ENCODE assay signal across 25 cellular contexts in genomic region chr15:39691229-39691628, GRCh38.
DNase-seq lines count a peak whose midpoint lies in the region; ATAC-seq, FAIRE-seq and TF ChIP-seq lines count a peak whose summit lies in the region.
"Had no signal": no experiment of that assay in that cellular context is flagged by ENCODE, and none has a peak within 500 bp of the region (broad histone marks: within the 10 kb centered on the region; RNA-seq: fewer than 3 reads in every experiment).

No MANE protein-coding gene starts in this region.

- H3K18ac ChIP-seq in mesenchymal stem cell (ENCODE audit: low read depth in 1 of 2, low read length in 2 of 2), result no peak overlapping the region
- peak overlapping the region; percentile 66 for H3K18ac ChIP-seq in trophoblast cell (ENCODE audit: low read length)

- TF ChIP-seq EP300 in K562 (IDR thresholded peaks at IDR 0.05; ENCODE audit: low read length), result no peak

- WGBS in K562 (ENCODE audit: insufficient coverage, low coverage, missing lambda C conversion rate), result 70% methylated on average over 4 of the region's 4 CpGs
- 59% methylated on average over 2 of the region's 4 CpGs for WGBS in mesenchymal stem cell
- no CpG with 5 or more reads among the region's 4 CpGs for WGBS in trophoblast cell (ENCODE audit: extremely low coverage, insufficient coverage, insufficient read length)

- no peak for TF ChIP-seq RAD21 in K562 (CRISPR knock-in tag; conservative IDR thresholded peaks at IDR 0.05 in 1 of 2, IDR thresholded peaks at IDR 0.05 in 1 of 2)

- no peak overlapping the region for H4K8ac ChIP-seq in mesenchymal stem cell (ENCODE audit: low read length)
- H4K8ac ChIP-seq in trophoblast cell (ENCODE audit: low read depth, low read length), result no peak overlapping the region

- H3K79me2 ChIP-seq in K562 (ENCODE audit: control insufficient read depth, insufficient read depth, low read length) (no peaks in the 10 kb centered on the region), trophoblast cell (ENCODE audit: control insufficient read depth, insufficient read depth, low read length, poor library complexity) (no peaks in the 10 kb centered on the region)

- H4K20me1 ChIP-seq in K562 (replicated peaks; ENCODE audit: control insufficient read depth, insufficient read depth, low read length), result no peaks in the 10 kb centered on the region

- no peak for FAIRE-seq in K562 (lab: Jason Lieb, UNC)

- H4K91ac ChIP-seq in mesenchymal stem cell (ENCODE audit: low read length) (no peak overlapping the region), trophoblast cell (ENCODE audit: low read depth, low read length) (no peak overlapping the region)

- H3K79me1 ChIP-seq in mesenchymal stem cell (replicated peaks; ENCODE audit: low read length, poor library complexity, severe bottlenecking) (no peaks in the 10 kb centered on the region), trophoblast cell (ENCODE audit: low read length) (no peaks in the 10 kb centered on the region)

- no peaks in the 10 kb centered on the region for H3K9me1 ChIP-seq in K562 (ENCODE audit: control insufficient read depth, insufficient read depth, low read length)

- H3K23ac ChIP-seq in mesenchymal stem cell (ENCODE audit: low read length in 2 of 2) (no peak overlapping the region), trophoblast cell (ENCODE audit: low read length) (no peak overlapping the region)

- peaks cover 60% of the 10 kb centered on the region for H3K4me1 Mint-ChIP-seq in Caco-2 (ENCODE audit: low read depth, unreplicated experiment)
- H3K4me1 Mint-ChIP-seq in Calu3 (ENCODE audit: low read depth, unreplicated experiment), result no peaks in the 10 kb centered on the region

- no peak for TF ChIP-seq CTCF in Caco-2 (IDR thresholded peaks at IDR 0.05; ENCODE audit: insufficient read depth in 1 of 2, low read depth in 1 of 2, low read length in 1 of 2, severe bottlenecking in 1 of 2, unreplicated experiment in 1 of 2)
- no peak for TF ChIP-seq CTCF in K562 (IDR thresholded peaks at IDR 0.05 in 2 of 3, conservative IDR thresholded peaks at IDR 0.05 in 1 of 3; ENCODE audit: insufficient read depth in 2 of 3, low read depth in 1 of 3, low read length in 3 of 3)
- TF ChIP-seq CTCF in tibial artery (IDR thresholded peaks at IDR 0.05), result no peak
- TF ChIP-seq CTCF in Calu3 (IDR thresholded peaks at IDR 0.05; ENCODE audit: unreplicated experiment), result no peak
- TF ChIP-seq CTCF in BE2C (IDR thresholded peaks at IDR 0.05; ENCODE audit: low read depth, low read length), result no peak

- H2AK5ac ChIP-seq in mesenchymal stem cell (ENCODE audit: low read length, severe bottlenecking), result no peak overlapping the region
- no peak overlapping the region for H2AK5ac ChIP-seq in trophoblast cell (ENCODE audit: low read length)

- H3K9ac ChIP-seq in K562 (ENCODE audit: insufficient read depth in 1 of 2, low read depth in 2 of 2, low read length in 2 of 2), result no peak overlapping the region
- H3K9ac ChIP-seq in mesenchymal stem cell (ENCODE audit: low read length), result no peak overlapping the region
- H3K9ac ChIP-seq in trophoblast cell (ENCODE audit: low read length), result no peak overlapping the region

- H2AFZ ChIP-seq in K562 (ENCODE audit: low read depth, low read length) (peak overlapping the region; percentile 68), mesenchymal stem cell (ENCODE audit: low read depth, low read length) (no peak overlapping the region), trophoblast cell (ENCODE audit: insufficient read depth, low read length, poor library complexity) (no peak overlapping the region)

- H3K4me2 ChIP-seq in K562 (ENCODE audit: insufficient read depth, low read length) (no peak overlapping the region), mesenchymal stem cell (ENCODE audit: low read length, poor library complexity, severe bottlenecking) (no peak overlapping the region), trophoblast cell (ENCODE audit: low read length) (no peak overlapping the region)

- in situ Hi-C loops in K562 (cut with MboI), result loop anchor here (5.0 kb wide), 1 partner anchor 71 kb away; no protein-coding TSS in a partner anchor

- H2BK120ac ChIP-seq in mesenchymal stem cell (ENCODE audit: low read depth, low read length) (no peak overlapping the region), trophoblast cell (ENCODE audit: insufficient read depth, low read length, poor library complexity) (no peak overlapping the region)

- peak overlapping the region; percentile 79 for H3K27ac Mint-ChIP-seq in Caco-2 (ENCODE audit: unreplicated experiment)
- H3K27ac Mint-ChIP-seq in Calu3 (ENCODE audit: unreplicated experiment), result no peak overlapping the region
- H3K27ac Mint-ChIP-seq: activated CD4-positive, alpha-beta T cell treated with anti-CD3 and anti-CD28 coated beads, Interleukin-2, amount 10 ng/mL, durations not matched to agents 7 days and 5 days; IgD-negative memory B cell had no signal

- H3K4me3 Mint-ChIP-seq in Caco-2 (ENCODE audit: unreplicated experiment) (no peak overlapping the region), Calu3 (ENCODE audit: low read depth, unreplicated experiment) (no peak overlapping the region)
- H3K4me3 Mint-ChIP-seq: activated CD4-positive, alpha-beta T cell treated with anti-CD3 and anti-CD28 coated beads, Interleukin-2, amount 10 ng/mL, durations not matched to agents 7 days and 5 days; IgD-negative memory B cell had no signal

- H2BK5ac ChIP-seq in mesenchymal stem cell (ENCODE audit: low read depth, low read length, poor library complexity, severe bottlenecking), result no peak overlapping the region
- no peak overlapping the region for H2BK5ac ChIP-seq in trophoblast cell (ENCODE audit: low read depth, low read length, poor library complexity)

- H3K9me3 Mint-ChIP-seq in Caco-2 (ENCODE audit: unreplicated experiment) (no peaks in the 10 kb centered on the region), Calu3 (ENCODE audit: low read depth, unreplicated experiment) (no peaks in the 10 kb centered on the region)
- H3K9me3 Mint-ChIP-seq: activated CD4-positive, alpha-beta T cell treated with anti-CD3 and anti-CD28 coated beads, Interleukin-2, amount 10 ng/mL, durations not matched to agents 7 days and 5 days; IgD-negative memory B cell had no signal

- H3K4me3 ChIP-seq in Caco-2 (ENCODE audit: low read depth, low read length), result no peak overlapping the region
- no peak overlapping the region for H3K4me3 ChIP-seq in K562
- no peak overlapping the region for H3K4me3 ChIP-seq in mesenchymal stem cell (ENCODE audit: insufficient read depth in 1 of 2, low read depth in 1 of 2, low read length in 2 of 2)
- H3K4me3 ChIP-seq in trophoblast cell (ENCODE audit: low read depth, low read length), result no peak overlapping the region
- H3K4me3 ChIP-seq in tibial artery, result no peak overlapping the region
- no peak overlapping the region for H3K4me3 ChIP-seq in BE2C (ENCODE audit: low read depth, low read length)
- H3K4me3 ChIP-seq: heart right ventricle, lower lobe of right lung had no signal

- no peak overlapping the region for H2BK15ac ChIP-seq in mesenchymal stem cell (ENCODE audit: low read depth, poor library complexity, severe bottlenecking)

- H3K27ac ChIP-seq in K562 (ENCODE audit: extremely low read depth, low read depth, low read length) (no peak overlapping the region), mesenchymal stem cell (ENCODE audit: low read length, poor library complexity, severe bottlenecking) (no peak overlapping the region), trophoblast cell (ENCODE audit: low read depth, low read length) (no peak overlapping the region), tibial artery (no peak overlapping the region)
- H3K27ac ChIP-seq: brain microvascular endothelial cell, C4-2B, epithelial cell of prostate, heart right ventricle, lower lobe of right lung had no signal

- no peak overlapping the region for H3K4ac ChIP-seq in mesenchymal stem cell (ENCODE audit: low read depth in 1 of 2, low read length in 2 of 2)
- H3K4ac ChIP-seq in trophoblast cell (ENCODE audit: low read depth, low read length), result no peak overlapping the region

- H3K27me3 Mint-ChIP-seq in Caco-2 (ENCODE audit: insufficient read depth, unreplicated experiment), result no peaks in the 10 kb centered on the region
- H3K27me3 Mint-ChIP-seq in Calu3 (ENCODE audit: unreplicated experiment), result no peaks in the 10 kb centered on the region

- DNase-seq in Caco-2 (no peak), K562 (ENCODE audit: extremely low read depth in 1 of 4, low spot score in 3 of 4) (no peak), mesenchymal stem cell (peak; percentile 34), trophoblast cell (peak; percentile 26 to 45), tibial artery (no peak), Calu3 (no peak), BE2C (no peak)
- DNase-seq: activated CD4-positive, alpha-beta T cell treated with anti-CD3 and anti-CD28 coated beads, Interleukin-2, amount 10 ng/mL, durations not matched to agents 7 days and 5 days; activated naive CD4-positive, alpha-beta T cell; activated T-cell treated with anti-CD3 and anti-CD28 coated beads, Interleukin-2, amount 50 U/mL, for 48 hours; brain microvascular endothelial cell; heart right ventricle; lower lobe of right lung; NCI-H1105 treated with DMSO at 0.1 percent for 48 hours; NCI-H1930; NCI-H524 treated with DMSO at 0.1 percent for 48 hours; NK-92 treated with Interleukin-12 subunit alpha and Interleukin-12 subunit beta, amount 100 ng/mL, for 24 hours; SHP77 treated with DMSO at 0.1 percent for 48 hours; stimulated activated naive CD8-positive, alpha-beta T cell treated with anti-CD3 and anti-CD28 coated beads, Interleukin-15, Interleukin-2, amounts not matched to agents 100 U/mL and 50 U/mL, for 24 hours; T-helper 9 cell had no signal

- TF ChIP-seq POLR2A in K562 (conservative IDR thresholded peaks at IDR 0.05), result no peak

- CTCF ChIA-PET in Caco-2 (lab: Charles Lee), result interaction anchor here (1.1 kb wide), 1 partner anchor 65 kb away, joined by 3 read pairs; no protein-coding TSS in a partner anchor
- CTCF ChIA-PET in K562 (lab: Yijun Ruan, JAX; ENCODE audit: low intra/inter-chr PET ratio), result no interaction called here
- CTCF ChIA-PET in Calu3 (lab: Charles Lee), result interaction anchor here (1.3 kb wide), 1 partner anchor 66 kb away, joined by 3 read pairs; no protein-coding TSS in a partner anchor

- H3K36me3 Mint-ChIP-seq in Caco-2 (ENCODE audit: insufficient read depth, unreplicated experiment) (no peaks in the 10 kb centered on the region), Calu3 (ENCODE audit: insufficient read depth, unreplicated experiment) (no peaks in the 10 kb centered on the region)
- H3K36me3 Mint-ChIP-seq: IgD-negative memory B cell had no signal

- H3K27me3 ChIP-seq in Caco-2 (replicated peaks; ENCODE audit: control insufficient read depth, insufficient read depth, low read length) (no peaks in the 10 kb centered on the region), K562 (ENCODE audit: control insufficient read depth in 2 of 2, insufficient read depth in 2 of 2, low read length in 2 of 2) (no peaks in the 10 kb centered on the region), mesenchymal stem cell (ENCODE audit: control insufficient read depth in 1 of 2, insufficient read depth in 1 of 2, low read length in 2 of 2) (no peaks in the 10 kb centered on the region), trophoblast cell (ENCODE audit: insufficient read depth, low read length) (no peaks in the 10 kb centered on the region), tibial artery (no peaks in the 10 kb centered on the region), BE2C (no peaks in the 10 kb centered on the region)
- H3K27me3 ChIP-seq: brain microvascular endothelial cell, heart right ventricle had no signal

- H3K4me1 ChIP-seq in Caco-2 (peaks cover 88% of the 10 kb centered on the region), K562 (replicated peaks in 1 of 2; ENCODE audit: control insufficient read depth in 2 of 2, insufficient read depth in 2 of 2, low read length in 2 of 2) (peaks cover 0 to 3% of the 10 kb centered on the region in 2 experiments; a peak in 2 of 5 replicates), mesenchymal stem cell (ENCODE audit: control insufficient read depth, insufficient read depth, low read depth, low read length) (peaks cover 2% of the 10 kb centered on the region), trophoblast cell (ENCODE audit: control insufficient read depth in 1 of 2, insufficient read depth in 2 of 2, low read length in 2 of 2) (no peaks in the 10 kb centered on the region), tibial artery (no peaks in the 10 kb centered on the region), BE2C (no peaks in the 10 kb centered on the region; the same call in 1 of the 2 replicates)
- H3K4me1 ChIP-seq: heart right ventricle, lower lobe of right lung had no signal

- no TSS peak for BruUV-seq in Caco-2 (replicated peaks; lab: Mats Ljungman, UMichigan)
- no TSS peak for BruUV-seq in K562 (replicated peaks; lab: Mats Ljungman, UMichigan)
- BruUV-seq in Calu3 (replicated peaks; lab: Mats Ljungman, UMichigan), result no TSS peak

- H2BK12ac ChIP-seq in mesenchymal stem cell (ENCODE audit: low read length in 2 of 2) (no peak overlapping the region), trophoblast cell (ENCODE audit: low read length) (no peak overlapping the region)

- POLR2A ChIA-PET in Caco-2 (lab: Charles Lee) (no interaction called here), K562 (lab: Yijun Ruan, JAX) (interaction anchor here (0.7 to 0.9 kb wide), 2 partner anchors 234 to 359 kb away, joined by 3 to 5 read pairs; no protein-coding TSS in a partner anchor)

- intact Hi-C loops in Caco-2 (cut with micrococcal nuclease; ENCODE audit: unreplicated experiment) (no loop called here), K562 (cut with micrococcal nuclease) (loop anchor here (5.0 kb wide), 1 partner anchor 46 kb away; no protein-coding TSS in a partner anchor), tibial artery (cut with DNase I; ENCODE audit: low total_unique reads) (no loop called here), Calu3 (cut with micrococcal nuclease; ENCODE audit: unreplicated experiment) (no loop called here)

- peak; percentile 48; the same call in 2 of the 3 replicates for ATAC-seq in K562
- no peak for ATAC-seq in GM19328 (IDR thresholded peaks at IDR 0.05; ENCODE audit: unreplicated experiment)
- ATAC-seq: heart right ventricle; lower lobe of right lung; Panc1; stimulated activated naive CD8-positive, alpha-beta T cell treated with anti-CD3 and anti-CD28 coated beads, Interleukin-15, Interleukin-2, amounts not matched to agents 100 U/mL and 50 U/mL, for 24 hours had no signal

- H3K9me3 ChIP-seq in Caco-2, result no peaks in the 10 kb centered on the region
- H3K9me3 ChIP-seq in K562 (replicated peaks; ENCODE audit: control insufficient read depth, insufficient read depth, low read depth, low read length), result no peaks in the 10 kb centered on the region
- H3K9me3 ChIP-seq in mesenchymal stem cell (ENCODE audit: control insufficient read depth, low read length), result no peaks in the 10 kb centered on the region
- no peaks in the 10 kb centered on the region for H3K9me3 ChIP-seq in trophoblast cell (ENCODE audit: insufficient read depth, low read depth, low read length)
- H3K9me3 ChIP-seq in tibial artery, result no peaks in the 10 kb centered on the region
- no peaks in the 10 kb centered on the region for H3K9me3 ChIP-seq in BE2C
- H3K9me3 ChIP-seq: heart right ventricle, lower lobe of right lung had no signal

- no peak overlapping the region for H3K14ac ChIP-seq in mesenchymal stem cell (ENCODE audit: low read length in 2 of 2)
- no peak overlapping the region for H3K14ac ChIP-seq in trophoblast cell (ENCODE audit: low read length)

- H4K12ac ChIP-seq in trophoblast cell (ENCODE audit: low read depth, low read length), result no peak overlapping the region

- no peaks in the 10 kb centered on the region for H3K36me3 ChIP-seq in Caco-2 (ENCODE audit: control insufficient read depth, insufficient read depth, low read length)
- H3K36me3 ChIP-seq in K562 (ENCODE audit: control insufficient read depth, insufficient read depth, low read length), result no peaks in the 10 kb centered on the region
- H3K36me3 ChIP-seq in mesenchymal stem cell (ENCODE audit: control insufficient read depth in 1 of 2, insufficient read depth in 2 of 2, low read depth in 1 of 2, low read length in 2 of 2), result no peaks in the 10 kb centered on the region
- H3K36me3 ChIP-seq in trophoblast cell (ENCODE audit: control insufficient read depth in 1 of 2, insufficient read depth in 2 of 2, low read length in 2 of 2), result no peaks in the 10 kb centered on the region
- H3K36me3 ChIP-seq in tibial artery, result no peaks in the 10 kb centered on the region
- H3K36me3 ChIP-seq in BE2C, result no peaks in the 10 kb centered on the region
- H3K36me3 ChIP-seq: brain microvascular endothelial cell, heart right ventricle, lower lobe of right lung had no signal

Comparison
In these comparisons a context has a peak if more than half of its experiments do, and no peak if none do; other contexts are left out.
1. DNase-seq: peak in mesenchymal stem cell (single experiment) and trophoblast cell (2 of 2); none in Caco-2 (0 of 2), K562 (0 of 4), tibial artery (0 of 2), Calu3 (single experiment) and BE2C (single experiment).